ENCODE assay signal across 10 cellular contexts in the genomic region with DNA sequence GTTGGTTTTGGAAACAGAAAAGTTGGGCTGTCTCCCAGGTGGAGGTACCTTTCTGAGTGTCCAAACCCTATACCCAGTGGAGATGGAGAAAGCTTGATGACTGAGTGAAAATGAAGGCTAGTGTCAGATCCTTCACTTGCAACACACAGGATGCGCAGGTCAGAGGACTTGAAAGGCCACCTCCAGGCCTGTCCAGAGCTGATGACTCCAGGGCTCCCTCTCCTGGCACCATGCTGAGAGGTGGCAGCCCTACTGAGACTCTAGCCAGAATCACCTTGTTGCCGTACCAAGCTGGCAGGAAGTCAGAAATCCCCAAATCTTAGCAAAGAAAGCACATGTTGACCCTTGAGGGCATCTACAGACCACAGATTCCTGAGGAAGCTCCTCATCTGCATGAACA. TPM values are rescaled to one million over a fixed set of nuclear protein-coding genes. Genes with fewer than 3 reads are reported as not detected.
DNase-seq lines count a peak whose midpoint lies in the region; ATAC-seq, FAIRE-seq and TF ChIP-seq lines count a peak whose summit lies in the region.
"Had no signal": no experiment of that assay in that cellular context is flagged by ENCODE, and none has a peak within 500 bp of the region (broad histone marks: within the 10 kb centered on the region; RNA-seq: fewer than 3 reads in every experiment).

No MANE protein-coding gene starts in this region.

- peaks cover 2% of the 10 kb centered on the region for H3K4me1 Mint-ChIP-seq in astrocyte (ENCODE audit: low read depth, unreplicated experiment)
- H3K4me1 Mint-ChIP-seq in natural killer cell treated with Interleukin-12 subunit alpha and Interleukin-12 subunit beta and Interleukin-15 and Interleukin-18, amount 100 ng/mL, for 72 hours (ENCODE audit: low read depth in 2 of 2), result peaks cover 4 to 5% of the 10 kb centered on the region in 2 donors
- H3K4me1 Mint-ChIP-seq in immature natural killer cell, result peaks cover 6 to 8% of the 10 kb centered on the region in 2 donors

- H3K27ac Mint-ChIP-seq in astrocyte (ENCODE audit: unreplicated experiment) (no peak overlapping the region), immature natural killer cell (no peak overlapping the region)
- no peak overlapping the region for H3K27ac Mint-ChIP-seq in natural killer cell treated with Interleukin-12 subunit alpha and Interleukin-12 subunit beta and Interleukin-15 and Interleukin-18, amount 100 ng/mL, for 72 hours
- H3K27ac Mint-ChIP-seq: CD4-positive, CD25-positive, alpha-beta regulatory T cell had no signal

- no peak overlapping the region for H2AFZ ChIP-seq in astrocyte (ENCODE audit: low read depth, low read length)

- peaks cover 31% of the 10 kb centered on the region for H3K27me3 ChIP-seq in astrocyte (ENCODE audit: insufficient read depth, low read length)

- peak; percentile 29 for DNase-seq in NCI-H146 (lab: John Stamatoyannopoulos, UW)
- no peak for DNase-seq in NCI-H146 treated with DMSO at 0.1 percent for 48 hours (lab: John Stamatoyannopoulos, UW; ENCODE audit: unreplicated experiment)
- peak; percentile 19 to 25 for DNase-seq in Kasumi-1 (lab: John Stamatoyannopoulos, UW)
- no peak for DNase-seq in astrocyte (ENCODE audit: low read depth)
- DNase-seq in natural killer cell treated with Interleukin-12 subunit alpha and Interleukin-12 subunit beta and Interleukin-15 and Interleukin-18, amount 100 ng/mL, for 72 hours (ENCODE audit: low spot score), result no peak
- no peak for DNase-seq in immature natural killer cell

- H3K36me3 Mint-ChIP-seq in astrocyte (ENCODE audit: low read depth, unreplicated experiment) (peaks cover 3% of the 10 kb centered on the region), immature natural killer cell (no peaks in the 10 kb centered on the region)
- no peaks in the 10 kb centered on the region for H3K36me3 Mint-ChIP-seq in natural killer cell treated with Interleukin-12 subunit alpha and Interleukin-12 subunit beta and Interleukin-15 and Interleukin-18, amount 100 ng/mL, for 72 hours
- H3K36me3 Mint-ChIP-seq: CD4-positive, CD25-positive, alpha-beta regulatory T cell had no signal

- H3K9me3 Mint-ChIP-seq in astrocyte (ENCODE audit: unreplicated experiment) (peaks cover 6% of the 10 kb centered on the region), immature natural killer cell (peaks cover 0 to 1% (median 0%) of the 10 kb centered on the region in 6 donors)
- no peaks in the 10 kb centered on the region for H3K9me3 Mint-ChIP-seq in natural killer cell treated with Interleukin-12 subunit alpha and Interleukin-12 subunit beta and Interleukin-15 and Interleukin-18, amount 100 ng/mL, for 72 hours

- no peak overlapping the region for H3K4me2 ChIP-seq in astrocyte (ENCODE audit: low read length)

- no peaks in the 10 kb centered on the region for H3K9me3 ChIP-seq in astrocyte (ENCODE audit: insufficient read depth, low read depth, low read length)

- peak; percentile 16 for TF ChIP-seq CTCF in astrocyte (IDR thresholded peaks at IDR 0.05; ENCODE audit: insufficient read depth, low read depth, low read length)

- H3K4me1 ChIP-seq in astrocyte (ENCODE audit: insufficient read depth, low read length), result peaks cover 2% of the 10 kb centered on the region

- H3K4me3 Mint-ChIP-seq in astrocyte (ENCODE audit: unreplicated experiment) (no peak overlapping the region), immature natural killer cell (no peak overlapping the region)
- H3K4me3 Mint-ChIP-seq in natural killer cell treated with Interleukin-12 subunit alpha and Interleukin-12 subunit beta and Interleukin-15 and Interleukin-18, amount 100 ng/mL, for 72 hours, result peak overlapping the region; percentile 2

- peaks cover 70% of the 10 kb centered on the region for H3K27me3 Mint-ChIP-seq in astrocyte (ENCODE audit: low read depth, unreplicated experiment)
- peaks cover 18 to 21% of the 10 kb centered on the region in 2 donors for H3K27me3 Mint-ChIP-seq in natural killer cell treated with Interleukin-12 subunit alpha and Interleukin-12 subunit beta and Interleukin-15 and Interleukin-18, amount 100 ng/mL, for 72 hours
- H3K27me3 Mint-ChIP-seq in immature natural killer cell (ENCODE audit: low read depth in 3 of 3), result peaks cover 5 to 11% (median 11%) of the 10 kb centered on the region in 3 donors

- no peaks in the 10 kb centered on the region for H4K20me1 ChIP-seq in astrocyte (ENCODE audit: insufficient read depth, low read length)

- ATAC-seq in natural killer cell treated with Interleukin-12 subunit alpha and Interleukin-12 subunit beta and Interleukin-15 and Interleukin-18, amount 100 ng/mL, for 72 hours, result no peak
- ATAC-seq in GM21825 (IDR thresholded peaks at IDR 0.05; ENCODE audit: unreplicated experiment) (no peak), HG03469 (IDR thresholded peaks at IDR 0.05; ENCODE audit: unreplicated experiment) (no peak)

- H3K9ac ChIP-seq in astrocyte (ENCODE audit: low read length), result no peak overlapping the region

- FAIRE-seq in astrocyte (lab: Jason Lieb, UNC), result no peak

- H3K36me3 ChIP-seq in astrocyte (ENCODE audit: insufficient read depth, low read length), result no peaks in the 10 kb centered on the region

- no peak overlapping the region for H3K4me3 ChIP-seq in astrocyte (ENCODE audit: insufficient read depth, low read depth, low read length)

- no peak overlapping the region for H3K27ac ChIP-seq in astrocyte (ENCODE audit: low read depth, low read length)

- no peaks in the 10 kb centered on the region for H3K79me2 ChIP-seq in astrocyte (ENCODE audit: insufficient read depth, low read length)

RNA-seq across cellular contexts. Expression of a gene that starts 16.4 kb away (rescaled TPM):
- total RNA-seq in astrocyte, result not detected in 2 replicates
- not detected for total RNA-seq in natural killer cell treated with Interleukin-12 subunit alpha and Interleukin-12 subunit beta and Interleukin-15 and Interleukin-18, amount 100 ng/mL, for 72 hours
- polyA plus RNA-seq in immature natural killer cell, result not detected
- total RNA-seq: CD4-positive, CD25-positive, alpha-beta regulatory T cell; NCI-H460 had no signal
- polyA plus RNA-seq: CD4-positive, CD25-positive, alpha-beta regulatory T cell had no signal

RNA-seq across cellular contexts. Expression of a gene that starts 45.4 kb away (rescaled TPM):
- 0.07 and 0.29 TPM in 2 replicates for total RNA-seq in astrocyte
- under 1 TPM; 0.26 to 0.47 TPM for total RNA-seq in natural killer cell treated with Interleukin-12 subunit alpha and Interleukin-12 subunit beta and Interleukin-15 and Interleukin-18, amount 100 ng/mL, for 72 hours
- polyA plus RNA-seq in immature natural killer cell, result not detected
- total RNA-seq: CD4-positive, CD25-positive, alpha-beta regulatory T cell; NCI-H460 had no signal
- polyA plus RNA-seq: CD4-positive, CD25-positive, alpha-beta regulatory T cell had no signal

Comparison
In these comparisons a context has a peak if more than half of its experiments do, and no peak if none do; other contexts are left out.
1. DNase-seq: peak in NCI-H146 (single experiment) and Kasumi-1 (2 of 2); none in NCI-H146 treated with DMSO at 0.1 percent for 48 hours (single experiment), astrocyte (single experiment), natural killer cell treated with Interleukin-12 subunit alpha and Interleukin-12 subunit beta and Interleukin-15 and Interleukin-18, amount 100 ng/mL, for 72 hours (single experiment) and immature natural killer cell (0 of 3).